Comparison of ENCODE assay signal across 13 cellular contexts in the genomic region with DNA sequence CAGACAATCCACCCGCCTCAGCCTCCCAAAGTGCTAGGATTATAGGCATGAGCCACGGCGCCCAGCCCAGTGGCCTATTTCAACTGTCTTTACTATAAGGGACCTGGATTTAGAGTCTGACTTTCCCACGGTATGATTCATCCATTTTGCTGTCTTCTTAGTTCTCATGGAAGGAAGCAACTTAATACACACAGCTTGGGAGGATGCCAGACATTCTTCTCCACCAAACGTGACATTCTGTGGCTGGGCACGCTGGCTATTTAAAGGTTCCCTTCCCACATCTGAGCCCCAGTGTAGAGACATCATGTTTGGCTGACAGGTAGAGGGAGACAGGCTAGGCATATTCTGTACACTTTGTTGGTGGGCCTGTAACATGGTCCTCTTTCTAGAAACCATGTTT. TPM values are rescaled to one million over a fixed set of nuclear protein-coding genes. Genes with fewer than 3 reads are reported as not detected.
DNase-seq lines count a peak whose midpoint lies in the region; ATAC-seq, FAIRE-seq and TF ChIP-seq lines count a peak whose summit lies in the region.
"Had no signal": no experiment of that assay in that cellular context is flagged by ENCODE, and none has a peak within 500 bp of the region (broad histone marks: within the 10 kb centered on the region; RNA-seq: fewer than 3 reads in every experiment).

No MANE protein-coding gene starts in this region.

- dilution Hi-C loops in endothelial cell of umbilical vein (cut with MboI; ENCODE audit: extremely low pct_ligation_motif_present, low sequenced_read_pairs), result no loop called here

- no peaks in the 10 kb centered on the region for H3K79me2 ChIP-seq in endothelial cell of umbilical vein (ENCODE audit: control insufficient read depth, insufficient read depth, low read length)

- H2AFZ ChIP-seq in endothelial cell of umbilical vein (ENCODE audit: low read depth, low read length), result no peak overlapping the region

- no TSS peak for BruUV-seq in Calu3 (replicated peaks; lab: Mats Ljungman, UMichigan)
- BruUV-seq in endothelial cell of umbilical vein (replicated peaks; lab: Mats Ljungman, UMichigan), result no TSS peak

- H3K9me3 Mint-ChIP-seq in Calu3 (ENCODE audit: low read depth, unreplicated experiment) (no peaks in the 10 kb centered on the region), T-cell (peaks cover 0 to 4% (median 0%) of the 10 kb centered on the region in 3 donors)

- H3K4me3 ChIP-seq in endothelial cell of umbilical vein (replicated peaks in 1 of 3; ENCODE audit: insufficient read depth in 1 of 3, low read depth in 1 of 3, low read length in 3 of 3), result no peak overlapping the region
- H3K4me3 ChIP-seq: tibial nerve had no signal

- no peaks in the 10 kb centered on the region for H3K9me1 ChIP-seq in endothelial cell of umbilical vein (replicated peaks; ENCODE audit: control insufficient read depth, extremely low read depth, insufficient read depth, low read length)

- intact Hi-C loops in Calu3 (cut with micrococcal nuclease; ENCODE audit: unreplicated experiment), result no loop called here
- intact Hi-C loops in endothelial cell of umbilical vein (cut with micrococcal nuclease), result loop anchor here (1.0 kb wide), 1 partner anchor 20 kb away; no protein-coding TSS in a partner anchor

- H3K4me1 Mint-ChIP-seq in Calu3 (ENCODE audit: low read depth, unreplicated experiment), result peaks cover 22% of the 10 kb centered on the region
- peaks cover 0 to 12% (median 8%) of the 10 kb centered on the region in 3 donors for H3K4me1 Mint-ChIP-seq in T-cell

- no peaks in the 10 kb centered on the region for H3K36me3 ChIP-seq in endothelial cell of umbilical vein (ENCODE audit: control insufficient read depth in 2 of 2, extremely low read depth in 1 of 2, insufficient read depth in 2 of 2, low read length in 2 of 2)
- H3K36me3 ChIP-seq: tibial nerve had no signal

- peak; percentile 97 for FAIRE-seq in endothelial cell of umbilical vein (lab: Jason Lieb, UNC)

- H3K4me3 Mint-ChIP-seq in Calu3 (ENCODE audit: low read depth, unreplicated experiment) (no peak overlapping the region), T-cell (no peak overlapping the region)
- H3K4me3 Mint-ChIP-seq: dendritic cell treated with granulocyte-macrophage colony-stimulating factor and Interleukin-4, amounts not matched to agents 40 ng/mL and 50 ng/mL, for 4 days had no signal

- no peak for TF ChIP-seq POLR2A in endothelial cell of umbilical vein (IDR thresholded peaks at IDR 0.05; ENCODE audit: low read depth, low read length)

- H3K4me1 ChIP-seq in endothelial cell of umbilical vein (ENCODE audit: control insufficient read depth, extremely low read depth, insufficient read depth, low read length), result peaks cover 28% of the 10 kb centered on the region

- peak overlapping the region; percentile 73 for H3K27ac ChIP-seq in endothelial cell of umbilical vein (ENCODE audit: insufficient read depth, low read depth, low read length)
- H3K27ac ChIP-seq: tibial nerve had no signal

- peak; percentile 73 for DNase-seq in Calu3
- peak; percentile 3 for DNase-seq in NCI-H460 (ENCODE audit: extremely low read depth, low read depth)
- DNase-seq in endothelial cell of umbilical vein (ENCODE audit: low read depth, low spot score), result peak; percentile 97
- peak; percentile 100 for DNase-seq in myocyte (ENCODE audit: low read depth)
- DNase-seq in ecto neural progenitor cell (ENCODE audit: low spot score), result no peak
- DNase-seq in pons (ENCODE audit: low spot score), result no peak
- no peak for DNase-seq in T-cell
- DNase-seq in SHP77 (lab: John Stamatoyannopoulos, UW), result no peak
- DNase-seq: activated CD8-positive, alpha-beta memory T cell treated with anti-CD3 and anti-CD28 coated beads, Interleukin-2, amount 50 U/mL, for 48 hours; NCI-H1417 treated with DMSO at 0.1 percent for 48 hours had no signal

- H3K27me3 Mint-ChIP-seq in Calu3 (ENCODE audit: unreplicated experiment), result no peaks in the 10 kb centered on the region
- H3K27me3 Mint-ChIP-seq in T-cell, result no peaks in the 10 kb centered on the region

- H3K27ac Mint-ChIP-seq in Calu3 (ENCODE audit: unreplicated experiment), result peak overlapping the region; percentile 68
- H3K27ac Mint-ChIP-seq in T-cell, result no peak overlapping the region
- H3K27ac Mint-ChIP-seq: dendritic cell treated with granulocyte-macrophage colony-stimulating factor and Interleukin-4, amounts not matched to agents 40 ng/mL and 50 ng/mL, for 4 days had no signal

- no peak overlapping the region for H3K9ac ChIP-seq in endothelial cell of umbilical vein (replicated peaks; ENCODE audit: extremely low read depth, insufficient read depth, low read length)

- no peak for TF ChIP-seq CTCF in Calu3 (IDR thresholded peaks at IDR 0.05; ENCODE audit: unreplicated experiment)
- no peak for TF ChIP-seq CTCF in endothelial cell of umbilical vein (IDR thresholded peaks at IDR 0.05; ENCODE audit: extremely low read depth in 1 of 2, insufficient read depth in 1 of 2, low read depth in 1 of 2, low read length in 2 of 2)

- H4K20me1 ChIP-seq in endothelial cell of umbilical vein (replicated peaks; ENCODE audit: control insufficient read depth, extremely low read depth, insufficient read depth, low read length), result no peaks in the 10 kb centered on the region

- no peak overlapping the region for H3K4me2 ChIP-seq in endothelial cell of umbilical vein (ENCODE audit: insufficient read depth, low read length)

- no peak for ATAC-seq in T-cell (replicated peaks in 1 of 4)
- ATAC-seq: left lobe of liver had no signal

- POLR2A ChIA-PET in endothelial cell of umbilical vein (lab: Charles Lee), result no interaction called here
- POLR2A ChIA-PET in T-cell (lab: Charles Lee), result no interaction called here

- H3K9me3 ChIP-seq in endothelial cell of umbilical vein (replicated peaks; ENCODE audit: control insufficient read depth, insufficient read depth, low read length), result no peaks in the 10 kb centered on the region
- H3K9me3 ChIP-seq: tibial nerve had no signal

- H3K36me3 Mint-ChIP-seq in Calu3 (ENCODE audit: insufficient read depth, unreplicated experiment), result peaks cover 5% of the 10 kb centered on the region
- H3K36me3 Mint-ChIP-seq in T-cell, result no peaks in the 10 kb centered on the region

- no peaks in the 10 kb centered on the region for H3K27me3 ChIP-seq in endothelial cell of umbilical vein (ENCODE audit: control insufficient read depth in 2 of 2, insufficient read depth in 2 of 2, low read length in 2 of 2)
- H3K27me3 ChIP-seq: tibial nerve had no signal

- CTCF ChIA-PET in Calu3 (lab: Charles Lee) (interaction anchor here (0.9 kb wide), 2 partner anchors 26 to 413 kb away, joined by 3 read pairs; partner anchors contain the start of gene FAM43A), endothelial cell of umbilical vein (lab: Charles Lee) (interaction anchor here (0.7 to 1.0 kb wide), 4 partner anchors 15 to 395 kb away, joined by 3 to 4 read pairs (median 3); no protein-coding TSS in a partner anchor), T-cell (lab: Charles Lee) (no interaction called here)

TF ChIP-seq in endothelial cell of umbilical vein, 7 proteins besides CTCF, POLR2A, EP300 and RAD21:
- TF ChIP-seq, protein P1, sequence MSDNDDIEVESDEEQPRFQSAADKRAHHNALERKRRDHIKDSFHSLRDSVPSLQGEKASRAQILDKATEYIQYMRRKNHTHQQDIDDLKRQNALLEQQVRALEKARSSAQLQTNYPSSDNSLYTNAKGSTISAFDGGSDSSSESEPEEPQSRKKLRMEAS (IDR thresholded peaks at IDR 0.05; ENCODE audit: insufficient read depth, insufficient read length), result peak; percentile 38
- peak; percentile 74 for TF ChIP-seq FOS (IDR thresholded peaks at IDR 0.05; ENCODE audit: borderline replicate concordance, insufficient read depth, low read length)
- TF ChIP-seq EZH2 (IDR thresholded peaks at IDR 0.05; ENCODE audit: borderline replicate concordance, low read depth, low read length, severe bottlenecking), result no peak
- TF ChIP-seq GATA2 (IDR thresholded peaks at IDR 0.05; ENCODE audit: insufficient read depth, insufficient read length, low read depth, low read length), result no peak
- TF ChIP-seq POLR2AphosphoS5 (IDR thresholded peaks at IDR 0.05; ENCODE audit: insufficient read depth, low read depth, low read length), result peak; percentile 47
- peak; percentile 84 for TF ChIP-seq JUN (IDR thresholded peaks at IDR 0.05; ENCODE audit: borderline replicate concordance, insufficient read depth, insufficient read length, low read depth)

RNA-seq across cellular contexts. Expression of gene FAM43A, which starts 26.2 kb away (rescaled TPM):
- total RNA-seq in Calu3 (2022) (1.8 and 2.9 TPM in 2 replicates), endothelial cell of umbilical vein (246 and 307 TPM in 2 replicates), myocyte (2.2 and 2.9 TPM in 2 replicates), T-cell (10 to 100 TPM in 2 of 5 donors, 1 to 10 TPM in 3; 2.2 to 14.2 (median 8.1) TPM)
- 0.42 and 0.72 TPM in 2 replicates for total RNA-seq in NCI-H460 (2014; rRNA removed; shearing (Covaris generic))
- 0.30 and 1.3 TPM in 2 replicates for polyA plus RNA-seq in NCI-H460 (2014; cell fraction: nucleus; rRNA removed)
- 244 and 316 TPM in 2 replicates for polyA plus RNA-seq in endothelial cell of umbilical vein
- polyA plus RNA-seq in endothelial cell of umbilical vein (2011; cell fraction: cytosol; rRNA removed), result 143 and 265 TPM in 2 replicates
- 173 and 198 TPM in 2 replicates for polyA plus RNA-seq in endothelial cell of umbilical vein (2011; cell fraction: nucleus; rRNA removed)
- 105 and 115 TPM in 2 replicates for polyA plus RNA-seq in endothelial cell of umbilical vein (2012)
- 94.3 and 128 TPM in 2 replicates for polyA minus RNA-seq in endothelial cell of umbilical vein
- 3.8 TPM for polyA minus RNA-seq in endothelial cell of umbilical vein (2011; cell fraction: cytosol; rRNA and poly(A)+ RNA removed)
- polyA minus RNA-seq in endothelial cell of umbilical vein (2011; cell fraction: nucleus; rRNA and poly(A)+ RNA removed), result 53.5 and 134 TPM in 2 replicates
- polyA plus RNA-seq in myocyte (2012), result 0.43 TPM

RNA-seq across cellular contexts. Expression of gene LSG1, which starts 39.9 kb away (rescaled TPM):
- total RNA-seq in Calu3 (2022) (86.3 and 90.8 TPM in 2 replicates), endothelial cell of umbilical vein (48.3 and 52.7 TPM in 2 replicates), myocyte (32.1 and 32.6 TPM in 2 replicates), T-cell (10 to 100 TPM; 40.0 to 83.5 (median 49.5) TPM)
- 31.4 and 34.9 TPM in 2 replicates for total RNA-seq in NCI-H460 (2014; rRNA removed; shearing (Covaris generic))
- 52.6 and 92.4 TPM in 2 replicates for polyA plus RNA-seq in NCI-H460 (2014; cell fraction: nucleus; rRNA removed)
- polyA plus RNA-seq in endothelial cell of umbilical vein, result 47.1 and 50.0 TPM in 2 replicates
- 35.2 and 39.4 TPM in 2 replicates for polyA plus RNA-seq in endothelial cell of umbilical vein (2011; cell fraction: cytosol; rRNA removed)
- polyA plus RNA-seq in endothelial cell of umbilical vein (2011; cell fraction: nucleus; rRNA removed), result 263 and 312 TPM in 2 replicates
- 29.2 and 52.6 TPM in 2 replicates for polyA plus RNA-seq in endothelial cell of umbilical vein (2012)
- polyA minus RNA-seq in endothelial cell of umbilical vein, result 86.6 and 130 TPM in 2 replicates
- polyA minus RNA-seq in endothelial cell of umbilical vein (2011; cell fraction: cytosol; rRNA and poly(A)+ RNA removed), result 33.1 TPM
- polyA minus RNA-seq in endothelial cell of umbilical vein (2011; cell fraction: nucleus; rRNA and poly(A)+ RNA removed), result 95.1 and 134 TPM in 2 replicates
- polyA plus RNA-seq in myocyte (2012), result 26.5 TPM

Comparison
In these comparisons a context has a peak if more than half of its experiments do, and no peak if none do; other contexts are left out.
1. DNase-seq: peak in Calu3 (single experiment), NCI-H460 (single experiment), endothelial cell of umbilical vein (single experiment) and myocyte (single experiment); none in ecto neural progenitor cell (single experiment), pons (single experiment), T-cell (0 of 34) and SHP77 (0 of 2).
2. RNA of gene FAM43A, which starts 26.2 kb away (total RNA-seq): 246 to 307 TPM in endothelial cell of umbilical vein; 2.2 to 14.2 TPM in T-cell, 2.2 to 2.9 TPM in myocyte, 1.8 to 2.9 TPM in Calu3 and 0.42 to 0.72 TPM in NCI-H460; every median in the first group is over 10 times any median in the second.
3. CTCF ChIA-PET loops: an anchor here in Calu3 (0.9 kb wide) and endothelial cell of umbilical vein (0.7 to 1.0 kb wide); none called in T-cell.